ENCODE assay signal across 4 cellular contexts in genomic region chr3:55175423-55175822, GRCh38.
TF ChIP-seq lines count a peak whose summit lies in the region.

No MANE protein-coding gene starts in this region.

TF ChIP-seq in SK-N-SH treated with all-trans-retinoic acid at 6 μM for 48 hours, 23 proteins besides CTCF, POLR2A, EP300 and RAD21:
- 0 out of 2 replicates have a peak, but pooled peaks have one; percentile 41 for TF ChIP-seq CSRNP3 (CRISPR knock-in tag; IDR thresholded peaks at IDR 0.05)
- no peak for TF ChIP-seq BACH2 (CRISPR knock-in tag; IDR thresholded peaks at IDR 0.05; ENCODE audit: borderline replicate concordance)
- TF ChIP-seq OSR1 (CRISPR knock-in tag; IDR thresholded peaks at IDR 0.05): no peak

TF ChIP-seq in SK-N-SH, 30 proteins besides CTCF, POLR2A, EP300 and RAD21:
- TF ChIP-seq TCF12 (IDR thresholded peaks at IDR 0.05) (no peak), GATA2 (CRISPR knock-in tag; IDR thresholded peaks at IDR 0.05) (no peak), JUND (IDR thresholded peaks at IDR 0.05) (no peak), POLR2AphosphoS5 (IDR thresholded peaks at IDR 0.05; ENCODE audit: low read depth, low read length) (no peak), RFX5 (IDR thresholded peaks at IDR 0.05; ENCODE audit: low read length) (no peak), NFIC (IDR thresholded peaks at IDR 0.05; ENCODE audit: borderline replicate concordance) (no peak), ZBTB33 (IDR thresholded peaks at IDR 0.05; ENCODE audit: borderline replicate concordance, low read depth) (no peak), REST (IDR thresholded peaks at IDR 0.05; ENCODE audit: low read depth, low read length) (no peak)

TF ChIP-seq in HEK293, 187 proteins besides CTCF, POLR2A, EP300 and RAD21:
- peak; percentile 59; the same call in 1 of the 2 replicates for TF ChIP-seq ZNF768 (tag by site-specific recombination; IDR thresholded peaks at IDR 0.05)
- TF ChIP-seq ZNF26 (tag by site-specific recombination; IDR thresholded peaks at IDR 0.05): no peak
TF ChIP-seq in HEK293: peak in this region for 1.

TF ChIP-seq in H1, 55 proteins besides CTCF, POLR2A, EP300 and RAD21:
- TF ChIP-seq TEAD4 (IDR thresholded peaks at IDR 0.05; ENCODE audit: low read depth, low read length) (no peak), KDM1A (IDR thresholded peaks at IDR 0.05; ENCODE audit: borderline replicate concordance, low read length) (peak; percentile 83)
TF ChIP-seq in H1: peak in this region for 1.
